Comparison of ENCODE assay signal across 8 cellular contexts in the genomic region with DNA sequence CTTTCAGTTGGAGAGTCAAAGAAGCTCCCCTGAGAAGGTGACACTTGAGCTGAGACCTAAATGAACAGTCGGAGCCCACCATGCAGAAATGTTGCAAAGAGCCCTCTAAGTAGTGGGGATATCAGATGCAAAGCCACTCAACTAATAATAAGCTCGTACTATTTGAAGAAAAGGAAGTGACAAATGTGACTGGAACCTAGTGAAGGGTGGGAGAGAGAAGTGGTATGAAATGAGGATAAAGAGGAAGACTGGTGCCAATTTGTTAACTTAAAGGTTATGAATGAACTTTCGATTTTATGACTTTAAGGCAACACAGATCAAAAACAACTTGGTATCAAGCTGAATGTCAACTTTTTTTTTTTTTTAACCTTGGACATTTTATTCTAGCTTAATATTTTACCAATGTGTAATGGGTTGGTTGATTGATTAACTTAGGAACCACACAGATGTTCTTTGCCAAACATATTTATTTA. TPM values are rescaled to one million over a fixed set of nuclear protein-coding genes. Genes with fewer than 3 reads are reported as not detected.
DNase-seq lines count a peak whose midpoint lies in the region; ATAC-seq, FAIRE-seq and TF ChIP-seq lines count a peak whose summit lies in the region.

No MANE protein-coding gene starts in this region.

- H3K4me3 ChIP-seq in SK-N-SH (ENCODE audit: low read depth in 2 of 2, low read length in 1 of 2) (no peak overlapping the region), pancreas (peak overlapping the region in 2 of 4 donors; percentile 13 to 15), dorsolateral prefrontal cortex (no peak overlapping the region), testis (no peak overlapping the region)

- no peak for TF ChIP-seq POLR2A in testis (IDR thresholded peaks at IDR 0.05)

- H3K27ac ChIP-seq in SK-N-SH (ENCODE audit: low read depth in 2 of 2, low read length in 1 of 2) (peak overlapping the region; percentile 89 to 90; a peak in 3 of 4 replicates), pancreas (peak overlapping the region; percentile 41 to 90 (median 72)), dorsolateral prefrontal cortex (peak overlapping the region in 19 of 59 donors; percentile 2 to 83 (median 43)), testis (peak overlapping the region in 1 of 2 donors; percentile 7)

- H3K79me2 ChIP-seq in SK-N-SH (ENCODE audit: insufficient read depth) = peaks cover 45% of the 10 kb centered on the region

- DNase-seq in SK-N-SH (no peak), pancreas (no peak), activated gamma-delta T cell (lab: John Stamatoyannopoulos, UW) (no peak), dorsolateral prefrontal cortex (no peak), testis (no peak)

- H4K20me1 ChIP-seq in SK-N-SH (ENCODE audit: insufficient read depth) = no peaks in the 10 kb centered on the region

- no peak for TF ChIP-seq RAD21 in SK-N-SH (IDR thresholded peaks at IDR 0.05; ENCODE audit: low read length)

- POLR2A ChIA-PET in SK-N-SH (lab: Yijun Ruan, JAX) = no interaction called here

- H3K4me2 ChIP-seq in SK-N-SH = peak overlapping the region; percentile 67

- no peak for TF ChIP-seq EP300 in SK-N-SH (IDR thresholded peaks at IDR 0.05; ENCODE audit: borderline replicate concordance in 1 of 2, low read depth in 1 of 2, low read length in 1 of 2)

- TF ChIP-seq CTCF in SK-N-SH (IDR thresholded peaks at IDR 0.05) (no peak), pancreas (IDR thresholded peaks at IDR 0.05) (no peak), dorsolateral prefrontal cortex (IDR thresholded peaks at IDR 0.05 in 54 of 56, conservative IDR thresholded peaks at IDR 0.05 in 2 of 56; ENCODE audit: low read depth in 1 of 56, partially characterized antibody in 56 of 56) (no peak), testis (IDR thresholded peaks at IDR 0.05) (no peak)

- no peak for FAIRE-seq in pancreas (lab: Jason Lieb, UNC)

- peak overlapping the region; percentile 20 for H2AFZ ChIP-seq in SK-N-SH (ENCODE audit: low read depth)

- H3K27me3 ChIP-seq in SK-N-SH (ENCODE audit: insufficient read depth) (no peaks in the 10 kb centered on the region), pancreas (no peaks in the 10 kb centered on the region), dorsolateral prefrontal cortex (no peaks in the 10 kb centered on the region), testis (no peaks in the 10 kb centered on the region)

- WGBS in SK-N-SH (ENCODE audit: low lambda C conversion rate) = 43% methylated on average over 3 of the region's 3 CpGs
- WGBS in pancreas, 2 donors = 14% methylated on average over 3 of the region's 3 CpGs
- 79 to 81% methylated on average over 3 of the region's 3 CpGs for WGBS in testis, 2 donors

- peak overlapping the region; percentile 64 for H3K9ac ChIP-seq in SK-N-SH

- H3K9me2 ChIP-seq in SK-N-SH = no peaks in the 10 kb centered on the region

- CTCF ChIA-PET in SK-N-SH (lab: Yijun Ruan, JAX) = interaction anchor here (1.0 to 2.2 kb wide), 2 partner anchors 12 to 624 kb away, joined by 4 to 11 read pairs; no protein-coding TSS in a partner anchor

- H3K9me3 ChIP-seq in SK-N-SH (0 out of 2 replicates have a peak, but pooled peaks cover 12% of the 10 kb centered on the region), pancreas (peaks cover 0 to 3% (median 0%) of the 10 kb centered on the region in 4 donors), testis (no peaks in the 10 kb centered on the region)

- intact Hi-C loops in pancreas (cut with DNase I) = no loop called here
- intact Hi-C loops in dorsolateral prefrontal cortex (cut with DNase I) = no loop called here
- intact Hi-C loops in testis (cut with DNase I; ENCODE audit: low total_unique reads) = no loop called here

- ATAC-seq in GM18907 (IDR thresholded peaks at IDR 0.05; ENCODE audit: unreplicated experiment) = peak; percentile 65
- ATAC-seq in HG02678 (IDR thresholded peaks at IDR 0.05; ENCODE audit: unreplicated experiment) = peak; percentile 42
- ATAC-seq in pancreas = peak; percentile 84 to 92 (median 89)
- ATAC-seq in HG03565 (IDR thresholded peaks at IDR 0.05; ENCODE audit: unreplicated experiment) = no peak

- H3K36me3 ChIP-seq in SK-N-SH (replicated peaks in 1 of 2; ENCODE audit: control insufficient read depth in 1 of 2, insufficient read depth in 2 of 2, low read length in 1 of 2) = peaks cover 39 to 45% of the 10 kb centered on the region in 2 experiments
- H3K36me3 ChIP-seq in pancreas = no peaks in the 10 kb centered on the region
- no peaks in the 10 kb centered on the region for H3K36me3 ChIP-seq in testis (ENCODE audit: low read depth, missing control alignments)

- H3K4me1 ChIP-seq in SK-N-SH (ENCODE audit: control insufficient read depth in 1 of 2, insufficient read depth in 2 of 2, low read depth in 1 of 2, low read length in 1 of 2) (peaks cover 22 to 24% of the 10 kb centered on the region in 2 experiments; a peak in 3 of 4 replicates), pancreas (peaks cover 23 to 42% (median 39%) of the 10 kb centered on the region in 3 donors), testis (no peaks in the 10 kb centered on the region)

- peaks cover 19% of the 10 kb centered on the region for H3F3A ChIP-seq in SK-N-SH (replicated peaks; ENCODE audit: insufficient read depth)

TF ChIP-seq in SK-N-SH, 30 proteins besides CTCF, POLR2A, EP300 and RAD21:
- TF ChIP-seq RCOR1 (IDR thresholded peaks at IDR 0.05; ENCODE audit: low read length) = no peak
- no peak for TF ChIP-seq PBX3 (IDR thresholded peaks at IDR 0.05)

RNA-seq across cellular contexts. Expression of gene LYPLAL1, which starts 14.7 kb away (rescaled TPM):
- polyA plus RNA-seq in SK-N-SH (2012; rRNA removed) = 11.2 and 15.6 TPM in 2 replicates
- 16.7 and 27.6 TPM in 2 replicates for polyA plus RNA-seq in SK-N-SH (2012; cell fraction: cytosol; rRNA removed)
- polyA plus RNA-seq in SK-N-SH (2012; cell fraction: nucleus; rRNA removed) = 20.1 and 29.7 TPM in 2 replicates
- total RNA-seq in pancreas = 10 to 100 TPM; 14.8 to 33.9 (median 21.2) TPM
- 10 to 100 TPM; 32.2 to 37.9 TPM for polyA plus RNA-seq in pancreas
- total RNA-seq in dorsolateral prefrontal cortex = 10 to 100 TPM; 32.7 to 64.3 (median 46.4) TPM
- total RNA-seq in testis = 10 to 100 TPM; 20.8 to 26.5 TPM
- polyA plus RNA-seq in testis (ENCODE audit: insufficient read depth, low read depth, low replicate concordance) = 33.8 TPM
